9 cellular contexts compared by ENCODE assay signal in the genomic region with DNA sequence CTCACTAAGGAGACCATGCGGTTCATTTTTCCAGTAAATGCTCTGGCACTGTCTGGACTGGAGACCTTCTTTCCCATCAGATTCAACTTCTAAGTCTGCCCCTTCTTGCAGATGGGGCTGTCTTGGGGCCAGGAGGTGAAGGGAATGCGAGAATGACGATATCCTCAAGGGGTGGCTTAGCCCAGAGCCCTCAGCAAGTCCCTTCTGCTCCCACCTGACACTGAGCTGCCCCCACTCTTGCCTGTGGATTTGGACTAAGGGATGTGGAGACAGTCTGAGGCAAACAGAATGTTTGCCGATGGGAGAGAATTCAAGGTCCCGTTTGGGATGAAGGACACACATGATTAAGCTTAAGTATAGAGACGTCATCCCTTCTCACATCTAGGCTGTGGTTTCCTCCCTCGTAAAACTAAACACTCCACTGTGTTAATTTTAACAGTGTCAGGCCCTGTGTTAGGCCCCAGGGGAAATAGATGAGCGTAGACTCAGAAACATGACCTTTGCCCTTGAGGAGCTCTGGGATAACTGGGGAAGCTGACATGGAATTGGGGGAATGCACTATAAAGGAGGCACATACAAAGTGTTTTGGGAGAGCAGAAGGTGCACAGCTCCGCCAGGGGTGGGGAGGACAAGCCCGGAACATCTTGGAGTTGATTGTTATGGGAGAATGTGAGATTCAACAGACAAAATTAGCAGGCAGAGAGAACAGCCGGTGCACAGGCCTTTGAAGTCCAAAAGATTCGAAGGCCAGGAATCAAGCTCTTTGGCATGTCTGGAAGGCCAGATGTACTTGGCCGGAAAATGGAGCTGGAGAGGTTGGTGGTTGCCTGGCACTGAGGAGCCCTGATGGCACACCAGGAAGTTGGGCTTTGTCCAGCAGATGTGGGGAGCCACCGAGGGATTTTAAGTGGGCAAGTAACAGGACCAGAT.
DNase-seq lines count a peak whose midpoint lies in the region; ATAC-seq and TF ChIP-seq lines count a peak whose summit lies in the region.
"Had no signal": no experiment of that assay in that cellular context is flagged by ENCODE, and none has a peak within 500 bp of the region (broad histone marks: within the 10 kb centered on the region; RNA-seq: fewer than 3 reads in every experiment).

No MANE protein-coding gene starts in this region.

- H2AFZ ChIP-seq in mesenchymal stem cell (ENCODE audit: low read depth, low read length): no peak overlapping the region

- no peak overlapping the region for H3K23ac ChIP-seq in mesenchymal stem cell (ENCODE audit: low read length in 2 of 2)

- peaks cover 20% of the 10 kb centered on the region for H3K4me1 ChIP-seq in mesenchymal stem cell (ENCODE audit: control insufficient read depth, insufficient read depth, low read depth, low read length)

- H3K4me2 ChIP-seq in mesenchymal stem cell (ENCODE audit: low read length, poor library complexity, severe bottlenecking): no peak overlapping the region
- H3K4me2 ChIP-seq: KMS-11 had no signal

- no peak overlapping the region for H4K91ac ChIP-seq in mesenchymal stem cell (ENCODE audit: low read length)

- H3K36me3 ChIP-seq in mesenchymal stem cell (ENCODE audit: control insufficient read depth in 1 of 2, insufficient read depth in 2 of 2, low read depth in 1 of 2, low read length in 2 of 2): peaks cover 0 to 15% of the 10 kb centered on the region in 2 experiments

- H2BK120ac ChIP-seq in mesenchymal stem cell (ENCODE audit: low read depth, low read length): no peak overlapping the region

- peak; percentile 63 for ATAC-seq in GM21528 (IDR thresholded peaks at IDR 0.05; ENCODE audit: low FRiP score, unreplicated experiment)
- ATAC-seq in GM21360 (IDR thresholded peaks at IDR 0.05; ENCODE audit: unreplicated experiment): no peak
- ATAC-seq in SK-N-SH treated with all-trans-retinoic acid at 6 μM for 48 hours: no peak

- no peak overlapping the region for H3K9ac ChIP-seq in mesenchymal stem cell (ENCODE audit: low read length)
- H3K9ac ChIP-seq: KMS-11 had no signal

- no peak overlapping the region for H2BK15ac ChIP-seq in mesenchymal stem cell (ENCODE audit: low read depth, poor library complexity, severe bottlenecking)

- H3K14ac ChIP-seq in mesenchymal stem cell (ENCODE audit: low read length in 2 of 2): no peak overlapping the region

- WGBS in mesenchymal stem cell: 75% methylated on average over 11 of the region's 14 CpGs

- H4K8ac ChIP-seq in mesenchymal stem cell (ENCODE audit: low read length): no peak overlapping the region

- no peak overlapping the region for H2BK5ac ChIP-seq in mesenchymal stem cell (ENCODE audit: low read depth, low read length, poor library complexity, severe bottlenecking)

- H3K27ac ChIP-seq in mesenchymal stem cell (ENCODE audit: low read length, poor library complexity, severe bottlenecking): no peak overlapping the region
- H3K27ac ChIP-seq: KMS-11 had no signal

- no peaks in the 10 kb centered on the region for H3K79me1 ChIP-seq in mesenchymal stem cell (replicated peaks; ENCODE audit: low read length, poor library complexity, severe bottlenecking)

- intact Hi-C loops in posterior vena cava (cut with DNase I): loop anchor here in 1 of 2 donors (5.0 kb wide), 1 partner anchor 70 kb away; the partner anchor contains the start of gene ST3GAL4

- no peaks in the 10 kb centered on the region for H3K9me3 ChIP-seq in mesenchymal stem cell (ENCODE audit: control insufficient read depth, low read length)

- H2AK5ac ChIP-seq in mesenchymal stem cell (ENCODE audit: low read length, severe bottlenecking): peak overlapping the region; percentile 30

- H3K27me3 ChIP-seq in mesenchymal stem cell (ENCODE audit: control insufficient read depth in 1 of 2, insufficient read depth in 1 of 2, low read length in 2 of 2): no peaks in the 10 kb centered on the region

- no peak overlapping the region for H2BK12ac ChIP-seq in mesenchymal stem cell (ENCODE audit: low read length in 2 of 2)

- no peak overlapping the region for H3K18ac ChIP-seq in mesenchymal stem cell (ENCODE audit: low read depth in 1 of 2, low read length in 2 of 2)

- no peak overlapping the region for H3K4ac ChIP-seq in mesenchymal stem cell (ENCODE audit: low read depth in 1 of 2, low read length in 2 of 2)

- DNase-seq in EL (peak; percentile 31), NCI-H446 treated with DMSO at 0.1 percent for 48 hours (lab: John Stamatoyannopoulos, UW) (peak; percentile 85), mesenchymal stem cell (no peak), T-helper 9 cell (no peak), posterior vena cava (ENCODE audit: low spot score) (no peak)

- H3K4me3 ChIP-seq in mesenchymal stem cell (ENCODE audit: insufficient read depth in 1 of 2, low read depth in 1 of 2, low read length in 2 of 2): no peak overlapping the region

TF ChIP-seq in SK-N-SH treated with all-trans-retinoic acid at 6 μM for 48 hours, 23 proteins besides CTCF, POLR2A, EP300 and RAD21:
- no peak for TF ChIP-seq CSRNP3 (CRISPR knock-in tag; IDR thresholded peaks at IDR 0.05)
- no peak for TF ChIP-seq ZNF8 (CRISPR knock-in tag; IDR thresholded peaks at IDR 0.05)

Comparison
In these comparisons a context has a peak if more than half of its experiments do, and no peak if none do; other contexts are left out.
1. DNase-seq: peak in EL (single experiment) and NCI-H446 treated with DMSO at 0.1 percent for 48 hours (single experiment); none in mesenchymal stem cell (single experiment), T-helper 9 cell (single experiment) and posterior vena cava (single experiment).